In genomic region chr16:69166221-69166833, GRCh38 we compare ENCODE assay signal across 9 cellular contexts. TPM values are rescaled to one million over a fixed set of nuclear protein-coding genes. Genes with fewer than 3 reads are reported as not detected.
DNase-seq lines count a peak whose midpoint lies in the region; ATAC-seq, FAIRE-seq and TF ChIP-seq lines count a peak whose summit lies in the region.
"Had no signal": no experiment of that assay in that cellular context is flagged by ENCODE, and none has a peak within 500 bp of the region (broad histone marks: within the 10 kb centered on the region; RNA-seq: fewer than 3 reads in every experiment).

No MANE protein-coding gene starts in this region.

- no peaks in the 10 kb centered on the region for H3K27me3 Mint-ChIP-seq in activated naive CD4-positive, alpha-beta T cell treated with anti-CD3 and anti-CD28 coated beads, Interleukin-2, amount 10 ng/mL, durations not matched to agents 7 days and 5 days
- H3K27me3 Mint-ChIP-seq in natural killer cell (ENCODE audit: low read depth in 2 of 2) = no peaks in the 10 kb centered on the region

- no peaks in the 10 kb centered on the region for H3K9me3 Mint-ChIP-seq in activated naive CD4-positive, alpha-beta T cell treated with anti-CD3 and anti-CD28 coated beads, Interleukin-2, amount 10 ng/mL, durations not matched to agents 7 days and 5 days
- no peaks in the 10 kb centered on the region for H3K9me3 Mint-ChIP-seq in natural killer cell

- H3K4me3 Mint-ChIP-seq in activated naive CD4-positive, alpha-beta T cell treated with anti-CD3 and anti-CD28 coated beads, Interleukin-2, amount 10 ng/mL, durations not matched to agents 7 days and 5 days = no peak overlapping the region
- H3K4me3 Mint-ChIP-seq in natural killer cell = no peak overlapping the region

- peaks cover 2% of the 10 kb centered on the region for H3K79me2 ChIP-seq in mammary epithelial cell (ENCODE audit: insufficient read depth, low read length)

- peaks cover 42% of the 10 kb centered on the region for H3K36me3 Mint-ChIP-seq in activated naive CD4-positive, alpha-beta T cell treated with anti-CD3 and anti-CD28 coated beads, Interleukin-2, amount 10 ng/mL, durations not matched to agents 7 days and 5 days
- H3K36me3 Mint-ChIP-seq in natural killer cell = no peaks in the 10 kb centered on the region

- no peak overlapping the region for H3K4me3 ChIP-seq in mammary epithelial cell (replicated peaks in 1 of 3; ENCODE audit: insufficient read depth in 1 of 3, low read depth in 2 of 3, low read length in 3 of 3)
- H3K4me3 ChIP-seq in breast epithelium = no peak overlapping the region
- H3K4me3 ChIP-seq: HAP-1 had no signal

- ATAC-seq in natural killer cell (peak in 2 of 3 donors; percentile 10 to 31), GM21723 (IDR thresholded peaks at IDR 0.05; ENCODE audit: unreplicated experiment) (no peak), HG03175 (IDR thresholded peaks at IDR 0.05; ENCODE audit: unreplicated experiment) (no peak)

- intact Hi-C loops in mammary epithelial cell (cut with micrococcal nuclease) (loop anchor here (1.0 kb wide), 1 partner anchor 121 kb away; no protein-coding TSS in a partner anchor), breast epithelium (cut with DNase I; ENCODE audit: low total_unique reads) (no loop called here), natural killer cell (cut with micrococcal nuclease) (no loop called here)

- H3K9me3 ChIP-seq in mammary epithelial cell (replicated peaks; ENCODE audit: insufficient read depth, low read length) = no peaks in the 10 kb centered on the region
- no peaks in the 10 kb centered on the region for H3K9me3 ChIP-seq in breast epithelium
- H3K9me3 ChIP-seq: HAP-1 had no signal

- dilution Hi-C loops in mammary epithelial cell (cut with HindIII; ENCODE audit: low sequenced_read_pairs) = no loop called here

- peaks cover 27% of the 10 kb centered on the region for H3K4me1 Mint-ChIP-seq in activated naive CD4-positive, alpha-beta T cell treated with anti-CD3 and anti-CD28 coated beads, Interleukin-2, amount 10 ng/mL, durations not matched to agents 7 days and 5 days
- peaks cover 17 to 23% of the 10 kb centered on the region in 2 donors for H3K4me1 Mint-ChIP-seq in natural killer cell

- H3K27ac Mint-ChIP-seq in activated naive CD4-positive, alpha-beta T cell treated with anti-CD3 and anti-CD28 coated beads, Interleukin-2, amount 10 ng/mL, durations not matched to agents 7 days and 5 days = peak overlapping the region; percentile 82
- H3K27ac Mint-ChIP-seq in natural killer cell = peak overlapping the region; percentile 36 to 72

- BruUV-seq in mammary epithelial cell (replicated peaks; lab: Mats Ljungman, UMichigan) = no TSS peak

- CTCF ChIA-PET in mammary epithelial cell (lab: Charles Lee; ENCODE audit: low non-redundant PET) = interaction anchor here (0.6 kb wide), 2 partner anchors 21 to 22 kb away, joined by 3 to 6 read pairs; no protein-coding TSS in a partner anchor
- CTCF ChIA-PET in activated naive CD4-positive, alpha-beta T cell treated with anti-CD3 and anti-CD28 coated beads, Interleukin-2, amount 10 ng/mL, durations not matched to agents 7 days and 5 days (lab: Charles Lee) = interaction anchor here (0.5 to 3.2 kb wide), 8 partner anchors 12 to 120 kb away, joined by 3 to 19 read pairs (median 4); no protein-coding TSS in a partner anchor

- H3K36me3 ChIP-seq in mammary epithelial cell (ENCODE audit: insufficient read depth, low read length) (peaks cover 35% of the 10 kb centered on the region), breast epithelium (no peaks in the 10 kb centered on the region)

- H3K4me1 ChIP-seq in mammary epithelial cell (ENCODE audit: insufficient read depth, low read length) (peaks cover 28% of the 10 kb centered on the region), breast epithelium (no peaks in the 10 kb centered on the region)
- H3K4me1 ChIP-seq: HAP-1 had no signal

- H3K27me3 ChIP-seq in mammary epithelial cell (ENCODE audit: insufficient read depth, low read length) = no peaks in the 10 kb centered on the region
- H3K27me3 ChIP-seq in breast epithelium = no peaks in the 10 kb centered on the region

- WGBS in mammary epithelial cell (ENCODE audit: low coverage, missing lambda C conversion rate) = 3% methylated on average over 8 of the region's 8 CpGs

- FAIRE-seq in urothelium cell line (lab: Jason Lieb, UNC) = no peak

- TF ChIP-seq POLR2A in breast epithelium (IDR thresholded peaks at IDR 0.05) = no peak

- H2AFZ ChIP-seq in mammary epithelial cell (ENCODE audit: low read depth, low read length) = no peak overlapping the region

- DNase-seq in mammary epithelial cell = peak; percentile 42
- no peak for DNase-seq in breast epithelium (ENCODE audit: low spot score in 2 of 2)
- peak; percentile 69 for DNase-seq in activated naive CD4-positive, alpha-beta T cell treated with anti-CD3 and anti-CD28 coated beads, Interleukin-2, amount 10 ng/mL, durations not matched to agents 7 days and 5 days
- DNase-seq in natural killer cell = no peak
- DNase-seq in urothelium cell line (ENCODE audit: low spot score) = peak; percentile 18
- DNase-seq in RPMI8226 = no peak

- no peak overlapping the region for H3K9ac ChIP-seq in mammary epithelial cell (ENCODE audit: insufficient read depth, low read length)

- peak overlapping the region; percentile 46 for H3K4me2 ChIP-seq in mammary epithelial cell (ENCODE audit: insufficient read depth, low read depth, low read length)

- peaks cover 2% of the 10 kb centered on the region for H4K20me1 ChIP-seq in mammary epithelial cell (ENCODE audit: insufficient read depth, low read length)

- H3K27ac ChIP-seq in mammary epithelial cell (ENCODE audit: insufficient read depth, low read depth, low read length) (peak overlapping the region; percentile 64), breast epithelium (peak overlapping the region in 1 of 2 donors; percentile 17)

- TF ChIP-seq CTCF in mammary epithelial cell (conservative IDR thresholded peaks at IDR 0.05 in 1 of 2, IDR thresholded peaks at IDR 0.05 in 1 of 2; ENCODE audit: extremely low read depth in 1 of 2, insufficient read depth in 1 of 2, low read depth in 1 of 2, low read length in 2 of 2) = no peak
- no peak for TF ChIP-seq CTCF in breast epithelium (IDR thresholded peaks at IDR 0.05)
- no peak for TF ChIP-seq CTCF in natural killer cell (IDR thresholded peaks at IDR 0.05)

- in situ Hi-C loops in mammary epithelial cell (cut with MboI; ENCODE audit: low sequenced_read_pairs in 2 of 2) = no loop called here

RNA-seq across cellular contexts. Expression of gene SNTB2, which starts 20.6 kb away (rescaled TPM):
- total RNA-seq in mammary epithelial cell = 10 to 100 TPM; 20.3 to 31.2 TPM
- 16.1 TPM for polyA plus RNA-seq in mammary epithelial cell
- polyA minus RNA-seq in mammary epithelial cell = 39.2 TPM
- total RNA-seq in breast epithelium = 10 to 100 TPM; 29.8 to 78.1 (median 36.6) TPM
- total RNA-seq in natural killer cell = 10 to 100 TPM; 43.8 to 55.2 (median 49.9) TPM

RNA-seq across cellular contexts. Expression of gene UTP4, which starts 33.9 kb away (rescaled TPM):
- total RNA-seq in mammary epithelial cell (10 to 100 TPM; 27.5 to 94.7 TPM), breast epithelium (10 to 100 TPM; 24.6 to 34.1 (median 33.9) TPM), natural killer cell (10 to 100 TPM; 23.2 to 42.6 (median 36.3) TPM)
- 105 TPM for polyA plus RNA-seq in mammary epithelial cell
- polyA minus RNA-seq in mammary epithelial cell = 189 TPM

RNA-seq across cellular contexts. Expression of gene CHTF8, which starts 33.9 kb away (rescaled TPM):
- total RNA-seq in mammary epithelial cell (100 to 1,000 TPM in 1 of 2 donors, 10 to 100 TPM in 1; 48.2 to 132 TPM), breast epithelium (10 to 100 TPM; 54.1 to 85.8 (median 71.2) TPM), natural killer cell (10 to 100 TPM; 45.7 to 76.5 (median 74.2) TPM)
- 117 TPM for polyA plus RNA-seq in mammary epithelial cell
- polyA minus RNA-seq in mammary epithelial cell = 224 TPM

Comparison
In these comparisons a context has a peak if more than half of its experiments do, and no peak if none do; other contexts are left out.
1. DNase-seq: peak in mammary epithelial cell (single experiment), activated naive CD4-positive, alpha-beta T cell treated with anti-CD3 and anti-CD28 coated beads, Interleukin-2, amount 10 ng/mL, durations not matched to agents 7 days and 5 days (single experiment) and urothelium cell line (single experiment); none in breast epithelium (0 of 2), natural killer cell (single experiment) and RPMI8226 (single experiment).
2. ATAC-seq: peak in natural killer cell (2 of 3); none in GM21723 (single experiment) and HG03175 (single experiment).